9 cellular contexts compared by ENCODE assay signal in genomic region chr7:20241491-20242261, GRCh38. TPM values are rescaled to one million over a fixed set of nuclear protein-coding genes. Genes with fewer than 3 reads are reported as not detected.
DNase-seq lines count a peak whose midpoint lies in the region; ATAC-seq and TF ChIP-seq lines count a peak whose summit lies in the region.
"Had no signal": no experiment of that assay in that cellular context is flagged by ENCODE, and none has a peak within 500 bp of the region (broad histone marks: within the 10 kb centered on the region; RNA-seq: fewer than 3 reads in every experiment).

No MANE protein-coding gene starts in this region.

- peaks cover 20% of the 10 kb centered on the region for H3K4me1 Mint-ChIP-seq in chondrocyte (ENCODE audit: low read depth)
- peaks cover 14% of the 10 kb centered on the region for H3K4me1 Mint-ChIP-seq in activated T-helper 2 cell treated with anti-CD3 and anti-CD28 coated beads, Interferon-gamma antibody, Interleukin-2, Interleukin-4, amounts not matched to agents 10 μg/mL and 5 μg/mL and 100 μg/mL, durations not matched to agents 14 hours and 24 hours and 36 hours (ENCODE audit: low read depth)

- H3K36me3 Mint-ChIP-seq in chondrocyte (ENCODE audit: low read depth), result no peaks in the 10 kb centered on the region
- no peaks in the 10 kb centered on the region for H3K36me3 Mint-ChIP-seq in activated T-helper 2 cell treated with anti-CD3 and anti-CD28 coated beads, Interferon-gamma antibody, Interleukin-2, Interleukin-4, amounts not matched to agents 10 μg/mL and 5 μg/mL and 100 μg/mL, durations not matched to agents 14 hours and 24 hours and 36 hours (ENCODE audit: low read depth)

- DNase-seq in AG09319 (ENCODE audit: extremely low read depth, low read depth) (peak; percentile 83), LHCN-M2 (ENCODE audit: low read depth) (peak; percentile 76), chondrocyte (ENCODE audit: low spot score) (no peak), substantia nigra (lab: John Stamatoyannopoulos, UW) (no peak), activated gamma-delta T cell (lab: John Stamatoyannopoulos, UW) (no peak)
- no peak for DNase-seq in activated T-cell treated with anti-CD3 and anti-CD28 coated beads, Interleukin-2, amount 50 U/mL, for 1 hour
- DNase-seq in activated T-helper 2 cell treated with anti-CD3 and anti-CD28 coated beads, Interferon-gamma antibody, Interleukin-2, Interleukin-4, amounts not matched to agents 10 μg/mL and 5 μg/mL and 100 μg/mL, durations not matched to agents 14 hours and 24 hours and 36 hours (ENCODE audit: low spot score), result no peak

- H3K27ac Mint-ChIP-seq in chondrocyte (ENCODE audit: unreplicated experiment), result peak overlapping the region; percentile 29
- no peak overlapping the region for H3K27ac Mint-ChIP-seq in activated T-helper 2 cell treated with anti-CD3 and anti-CD28 coated beads, Interferon-gamma antibody, Interleukin-2, Interleukin-4, amounts not matched to agents 10 μg/mL and 5 μg/mL and 100 μg/mL, durations not matched to agents 14 hours and 24 hours and 36 hours

- H3K27ac ChIP-seq in substantia nigra (ENCODE audit: low read depth, low read length, poor library complexity, severe bottlenecking), result no peak overlapping the region

- no peaks in the 10 kb centered on the region for H3K9me3 Mint-ChIP-seq in chondrocyte (ENCODE audit: low read depth)
- H3K9me3 Mint-ChIP-seq in activated T-helper 2 cell treated with anti-CD3 and anti-CD28 coated beads, Interferon-gamma antibody, Interleukin-2, Interleukin-4, amounts not matched to agents 10 μg/mL and 5 μg/mL and 100 μg/mL, durations not matched to agents 14 hours and 24 hours and 36 hours, result no peaks in the 10 kb centered on the region

- peak; percentile 33 for ATAC-seq in GM21390 (IDR thresholded peaks at IDR 0.05; ENCODE audit: unreplicated experiment)

- no peaks in the 10 kb centered on the region for H3K27me3 Mint-ChIP-seq in chondrocyte (ENCODE audit: low read depth)
- H3K27me3 Mint-ChIP-seq in activated T-helper 2 cell treated with anti-CD3 and anti-CD28 coated beads, Interferon-gamma antibody, Interleukin-2, Interleukin-4, amounts not matched to agents 10 μg/mL and 5 μg/mL and 100 μg/mL, durations not matched to agents 14 hours and 24 hours and 36 hours (ENCODE audit: low read depth), result peaks cover 4% of the 10 kb centered on the region

- TF ChIP-seq CTCF in AG09319 (IDR thresholded peaks at IDR 0.05; ENCODE audit: low read depth, low read length) (no peak), chondrocyte (IDR thresholded peaks at IDR 0.05) (no peak)

- intact Hi-C loops in activated T-helper 2 cell treated with anti-CD3 and anti-CD28 coated beads, Interferon-gamma antibody, Interleukin-2, Interleukin-4, amounts not matched to agents 10 μg/mL and 5 μg/mL and 100 μg/mL, durations not matched to agents 14 hours and 24 hours and 36 hours (cut with micrococcal nuclease), result no loop called here

- H3K4me3 Mint-ChIP-seq in chondrocyte (ENCODE audit: unreplicated experiment), result no peak overlapping the region
- H3K4me3 Mint-ChIP-seq in activated T-helper 2 cell treated with anti-CD3 and anti-CD28 coated beads, Interferon-gamma antibody, Interleukin-2, Interleukin-4, amounts not matched to agents 10 μg/mL and 5 μg/mL and 100 μg/mL, durations not matched to agents 14 hours and 24 hours and 36 hours (ENCODE audit: low read depth), result no peak overlapping the region

RNA-seq across cellular contexts. Expression of gene MACC1, which starts 24.5 kb away (rescaled TPM):
- total RNA-seq in LHCN-M2 (2014; rRNA removed) (0.06 and 0.11 TPM in 2 replicates), chondrocyte (not detected in 3 replicates)
- polyA plus RNA-seq in LHCN-M2 (2012), result 0.01 TPM
- not detected in 2 replicates for total RNA-seq in activated T-helper 2 cell treated with anti-CD3 and anti-CD28 coated beads, Interferon-gamma antibody, Interleukin-2, Interleukin-4, amounts not matched to agents 10 μg/mL and 5 μg/mL and 100 μg/mL, durations not matched to agents 14 hours and 24 hours and 36 hours
- total RNA-seq: skeletal muscle tissue had no signal

Comparison
In these comparisons a context has a peak if more than half of its experiments do, and no peak if none do; other contexts are left out.
1. DNase-seq: peak in AG09319 (single experiment) and LHCN-M2 (single experiment); none in chondrocyte (single experiment), activated T-cell treated with anti-CD3 and anti-CD28 coated beads, Interleukin-2, amount 50 U/mL, for 1 hour (single experiment), substantia nigra (0 of 49), activated T-helper 2 cell treated with anti-CD3 and anti-CD28 coated beads, Interferon-gamma antibody, Interleukin-2, Interleukin-4, amounts not matched to agents 10 μg/mL and 5 μg/mL and 100 μg/mL, durations not matched to agents 14 hours and 24 hours and 36 hours (single experiment) and activated gamma-delta T cell (single experiment).